In the genomic region with DNA sequence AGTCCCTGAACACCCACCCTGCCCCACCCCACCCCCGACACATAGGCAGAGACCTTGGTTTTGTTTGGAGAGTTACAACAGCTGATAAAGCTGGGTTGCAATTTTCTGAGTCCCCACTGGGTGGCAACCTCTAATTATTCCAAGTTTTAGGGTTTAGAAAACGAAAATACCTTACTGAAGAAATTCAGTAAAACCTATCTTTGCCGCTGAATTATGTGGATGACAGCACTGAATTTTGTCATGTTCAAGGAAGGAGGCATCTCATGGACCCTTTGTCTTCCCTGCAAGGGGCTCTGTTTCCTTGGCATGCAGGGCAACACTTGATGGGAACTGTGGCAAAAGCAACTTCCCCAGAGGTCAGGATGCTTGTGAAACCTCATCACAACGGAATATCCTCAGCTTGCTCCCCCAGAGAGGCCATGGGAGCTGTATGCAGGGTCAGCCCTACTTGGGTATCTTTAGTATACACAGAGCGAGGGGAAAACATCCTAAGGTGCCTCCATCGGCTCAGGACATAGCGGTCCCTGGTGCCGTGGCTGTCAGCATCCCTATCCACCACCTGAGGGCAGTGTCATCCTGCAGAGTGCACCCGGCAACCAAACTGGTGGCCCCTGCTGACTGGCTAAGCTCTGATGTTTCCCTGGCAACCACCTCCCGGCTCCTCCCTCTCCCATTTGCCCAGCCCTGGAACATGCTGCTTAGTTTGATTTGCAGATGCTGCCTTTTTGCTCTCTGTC, we compare ENCODE assay signal across 8 cellular contexts.
A peak's percentile ranks its signal among the peaks of the same experiment; 100 is the strongest.
DNase-seq lines count a peak whose midpoint lies in the region; ATAC-seq, FAIRE-seq and TF ChIP-seq lines count a peak whose summit lies in the region.

No MANE protein-coding gene starts in this region.

- TF ChIP-seq CTCF in omental fat pad (IDR thresholded peaks at IDR 0.05) (peak in 1 of 3 donors; percentile 79), tibial artery (IDR thresholded peaks at IDR 0.05) (peak; percentile 86 to 97)

- H3K36me3 ChIP-seq in SJCRH30 = no peaks in the 10 kb centered on the region
- H3K36me3 ChIP-seq in tibial artery = no peaks in the 10 kb centered on the region

- H3K4me3 ChIP-seq in SJCRH30 = no peak overlapping the region
- no peak overlapping the region for H3K4me3 ChIP-seq in tibial artery

- ATAC-seq in GM21515 (IDR thresholded peaks at IDR 0.05; ENCODE audit: unreplicated experiment) = peak; percentile 71
- ATAC-seq in omental fat pad (ENCODE audit: low FRiP score) = peak; percentile 86

- peak; percentile 64 for FAIRE-seq in frontal cortex (lab: Jason Lieb, UNC)

- H3K4me1 ChIP-seq in SJCRH30 (no peaks in the 10 kb centered on the region; the same call in 1 of the 2 replicates), tibial artery (no peaks in the 10 kb centered on the region)

- intact Hi-C loops in tibial artery (cut with DNase I; ENCODE audit: low total_unique reads) = no loop called here

- peaks cover 5% of the 10 kb centered on the region; the same call in 1 of the 2 replicates for H3K9me3 ChIP-seq in SJCRH30 (replicated peaks)
- peaks cover 0 to 6% (median 0%) of the 10 kb centered on the region in 3 donors for H3K9me3 ChIP-seq in tibial artery

- no peaks in the 10 kb centered on the region for H3K27me3 ChIP-seq in SJCRH30
- H3K27me3 ChIP-seq in tibial artery = no peaks in the 10 kb centered on the region

- H3K27ac ChIP-seq in SJCRH30 (no peak overlapping the region), tibial artery (no peak overlapping the region)

- DNase-seq in D341Med (ENCODE audit: low spot score) = peak; percentile 93
- peak; percentile 90 for DNase-seq in LHCN-M2 (ENCODE audit: low read depth)
- peak; percentile 93 to 97 for DNase-seq in SJCRH30
- DNase-seq in activated effector memory CD4-positive, alpha-beta T cell treated with anti-CD3 and anti-CD28 coated beads, Interleukin-2, amount 50 U/mL, for 16 hours = peak; percentile 93
- DNase-seq in frontal cortex (ENCODE audit: low spot score in 2 of 2) = peak; percentile 87 to 99
- DNase-seq in omental fat pad (ENCODE audit: low spot score) = peak; percentile 73
- peak; percentile 95 to 96 for DNase-seq in tibial artery
